ENCODE assay signal across 1 cellular context in the genomic region with DNA sequence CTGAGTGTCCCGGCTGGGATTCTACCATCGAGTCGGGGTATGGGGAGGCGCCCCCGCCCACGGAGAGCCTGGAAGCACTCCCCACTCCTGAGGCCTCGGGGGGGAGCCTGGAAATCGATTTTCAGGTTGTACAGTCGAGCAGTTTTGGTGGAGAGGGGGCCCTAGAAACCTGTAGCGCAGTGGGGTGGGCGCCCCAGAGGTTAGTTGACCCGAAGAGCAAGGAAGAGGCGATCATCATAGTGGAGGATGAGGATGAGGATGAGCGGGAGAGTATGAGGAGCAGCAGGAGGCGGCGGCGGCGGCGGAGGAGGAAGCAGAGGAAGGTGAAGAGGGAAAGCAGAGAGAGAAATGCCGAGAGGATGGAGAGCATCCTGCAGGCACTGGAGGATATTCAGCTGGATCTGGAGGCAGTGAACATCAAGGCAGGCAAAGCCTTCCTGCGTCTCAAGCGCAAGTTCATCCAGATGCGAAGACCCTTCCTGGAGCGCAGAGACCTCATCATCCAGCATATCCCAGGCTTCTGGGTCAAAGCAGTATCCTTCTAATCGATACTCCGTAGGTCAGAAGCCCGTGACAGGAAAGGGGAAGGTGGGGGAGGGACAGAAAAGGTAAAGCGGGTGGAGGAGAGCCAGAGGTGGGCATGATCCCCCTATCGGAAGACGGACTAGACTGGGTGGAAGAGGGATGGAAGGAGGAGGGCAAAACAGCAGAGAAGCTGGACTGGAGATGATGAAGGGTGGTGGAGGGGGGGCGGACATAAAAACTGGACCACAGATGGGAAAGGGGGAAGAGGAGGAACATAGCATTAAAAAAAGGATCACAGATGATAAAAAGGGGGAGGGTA.
TF ChIP-seq lines count a peak whose summit lies in the region.

No MANE protein-coding gene starts in this region.

TF ChIP-seq in WTC11, 78 proteins besides CTCF, POLR2A, EP300 and RAD21 (continued from another document):
- TF ChIP-seq, protein P1, sequence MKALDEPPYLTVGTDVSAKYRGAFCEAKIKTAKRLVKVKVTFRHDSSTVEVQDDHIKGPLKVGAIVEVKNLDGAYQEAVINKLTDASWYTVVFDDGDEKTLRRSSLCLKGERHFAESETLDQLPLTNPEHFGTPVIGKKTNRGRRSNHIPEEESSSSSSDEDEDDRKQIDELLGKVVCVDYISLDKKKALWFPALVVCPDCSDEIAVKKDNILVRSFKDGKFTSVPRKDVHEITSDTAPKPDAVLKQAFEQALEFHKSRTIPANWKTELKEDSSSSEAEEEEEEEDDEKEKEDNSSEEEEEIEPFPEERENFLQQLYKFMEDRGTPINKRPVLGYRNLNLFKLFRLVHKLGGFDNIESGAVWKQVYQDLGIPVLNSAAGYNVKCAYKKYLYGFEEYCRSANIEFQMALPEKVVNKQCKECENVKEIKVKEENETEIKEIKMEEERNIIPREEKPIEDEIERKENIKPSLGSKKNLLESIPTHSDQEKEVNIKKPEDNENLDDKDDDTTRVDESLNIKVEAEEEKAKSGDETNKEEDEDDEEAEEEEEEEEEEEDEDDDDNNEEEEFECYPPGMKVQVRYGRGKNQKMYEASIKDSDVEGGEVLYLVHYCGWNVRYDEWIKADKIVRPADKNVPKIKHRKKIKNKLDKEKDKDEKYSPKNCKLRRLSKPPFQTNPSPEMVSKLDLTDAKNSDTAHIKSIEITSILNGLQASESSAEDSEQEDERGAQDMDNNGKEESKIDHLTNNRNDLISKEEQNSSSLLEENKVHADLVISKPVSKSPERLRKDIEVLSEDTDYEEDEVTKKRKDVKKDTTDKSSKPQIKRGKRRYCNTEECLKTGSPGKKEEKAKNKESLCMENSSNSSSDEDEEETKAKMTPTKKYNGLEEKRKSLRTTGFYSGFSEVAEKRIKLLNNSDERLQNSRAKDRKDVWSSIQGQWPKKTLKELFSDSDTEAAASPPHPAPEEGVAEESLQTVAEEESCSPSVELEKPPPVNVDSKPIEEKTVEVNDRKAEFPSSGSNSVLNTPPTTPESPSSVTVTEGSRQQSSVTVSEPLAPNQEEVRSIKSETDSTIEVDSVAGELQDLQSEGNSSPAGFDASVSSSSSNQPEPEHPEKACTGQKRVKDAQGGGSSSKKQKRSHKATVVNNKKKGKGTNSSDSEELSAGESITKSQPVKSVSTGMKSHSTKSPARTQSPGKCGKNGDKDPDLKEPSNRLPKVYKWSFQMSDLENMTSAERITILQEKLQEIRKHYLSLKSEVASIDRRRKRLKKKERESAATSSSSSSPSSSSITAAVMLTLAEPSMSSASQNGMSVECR (CRISPR knock-in tag; IDR thresholded peaks at IDR 0.05; ENCODE audit: borderline replicate concordance) = no peak
- TF ChIP-seq MYBL2 (CRISPR knock-in tag; IDR thresholded peaks at IDR 0.05) = no peak
- TF ChIP-seq, protein P2, sequence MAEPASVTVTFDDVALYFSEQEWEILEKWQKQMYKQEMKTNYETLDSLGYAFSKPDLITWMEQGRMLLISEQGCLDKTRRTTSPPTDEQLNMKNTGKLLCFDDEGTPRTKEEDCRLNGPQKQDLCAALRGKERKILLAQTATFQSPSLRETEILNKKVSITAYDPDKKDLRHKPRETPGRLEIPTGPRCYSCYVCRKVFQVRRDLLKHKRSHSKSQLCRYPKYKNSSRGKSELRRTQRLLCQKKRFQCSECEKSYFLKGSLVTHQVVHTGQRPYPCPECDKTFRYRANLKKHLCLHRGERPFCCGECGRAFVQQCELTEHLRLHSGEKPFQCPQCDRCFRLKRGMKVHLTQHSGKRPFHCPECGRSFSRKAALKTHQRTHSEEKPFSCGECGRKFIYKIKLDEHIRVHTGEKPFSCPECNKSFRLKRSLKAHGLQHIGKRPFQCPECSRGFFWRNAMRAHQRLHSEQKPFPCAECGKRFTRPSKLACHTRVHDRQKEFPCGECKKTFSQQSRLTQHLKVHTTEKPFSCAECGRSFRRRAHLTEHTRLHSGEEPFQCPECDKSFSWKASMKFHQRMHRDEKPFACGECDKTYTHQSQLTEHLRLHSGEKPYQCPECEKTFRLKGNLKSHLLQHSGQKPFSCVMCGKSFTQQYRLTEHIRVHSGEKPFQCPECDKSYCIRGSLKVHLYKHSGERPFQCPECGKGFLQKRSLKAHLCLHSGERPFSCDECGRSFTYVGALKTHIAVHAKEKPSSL (CRISPR knock-in tag; conservative IDR thresholded peaks at IDR 0.05) = no peak
